In genomic region chr2:240023792-240024191, GRCh38 we compare ENCODE assay signal across 11 cellular contexts. TPM values are rescaled to one million over a fixed set of nuclear protein-coding genes. Genes with fewer than 3 reads are reported as not detected.
A peak's percentile ranks its signal among the peaks of the same experiment; 100 is the strongest.
DNase-seq lines count a peak whose midpoint lies in the region; ATAC-seq and TF ChIP-seq lines count a peak whose summit lies in the region.
"Had no signal": no experiment of that assay in that cellular context is flagged by ENCODE, and none has a peak within 500 bp of the region (broad histone marks: within the 10 kb centered on the region; RNA-seq: fewer than 3 reads in every experiment).

No MANE protein-coding gene starts in this region.

- H3K4me1 ChIP-seq in DND-41 (ENCODE audit: insufficient read depth, low read length) (peaks cover 39% of the 10 kb centered on the region), Loucy (ENCODE audit: insufficient read depth, low read length, poor library complexity, severe bottlenecking) (peaks cover 24% of the 10 kb centered on the region)

- no peaks in the 10 kb centered on the region for H3K9me2 ChIP-seq in Loucy (replicated peaks; ENCODE audit: low read depth, low read length)
- no peaks in the 10 kb centered on the region for H3K9me2 ChIP-seq in neural cell (ENCODE audit: insufficient read depth, low read length)

- H3F3A ChIP-seq in Loucy (ENCODE audit: low read depth) (peaks cover 3% of the 10 kb centered on the region; the same call in 1 of the 2 replicates), neural cell (ENCODE audit: insufficient read depth, low read length, poor library complexity, severe bottlenecking) (no peaks in the 10 kb centered on the region)

- peaks cover 25% of the 10 kb centered on the region for H3K36me3 ChIP-seq in DND-41 (ENCODE audit: insufficient read depth, low read length)
- peaks cover 22% of the 10 kb centered on the region; the same call in 1 of the 2 replicates for H3K36me3 ChIP-seq in Loucy (ENCODE audit: insufficient read depth, low read length)
- H3K36me3 ChIP-seq in neural cell (ENCODE audit: insufficient read depth, low read length) = no peaks in the 10 kb centered on the region
- H3K36me3 ChIP-seq: ovary had no signal

- no peaks in the 10 kb centered on the region for H3K9me3 ChIP-seq in DND-41 (ENCODE audit: insufficient read depth, low read length, severe bottlenecking)
- H3K9me3 ChIP-seq in Loucy (ENCODE audit: insufficient read depth, low read depth, low read length) = no peaks in the 10 kb centered on the region
- no peaks in the 10 kb centered on the region for H3K9me3 ChIP-seq in neural cell (ENCODE audit: low read length)
- H3K9me3 ChIP-seq: esophagus squamous epithelium, ovary had no signal

- H3K27me3 ChIP-seq in DND-41 (ENCODE audit: insufficient read depth, low read length, poor library complexity) (no peaks in the 10 kb centered on the region), Loucy (ENCODE audit: insufficient read depth, low read length, poor library complexity, severe bottlenecking) (no peaks in the 10 kb centered on the region), neural cell (ENCODE audit: insufficient read depth, low read depth, low read length) (no peaks in the 10 kb centered on the region)
- H3K27me3 ChIP-seq: esophagus squamous epithelium, ovary had no signal

- DNase-seq in DND-41 (no peak), chondrocyte (ENCODE audit: low spot score) (no peak), DMS 273 (lab: John Stamatoyannopoulos, UW; ENCODE audit: unreplicated experiment) (no peak)
- DNase-seq: esophagus squamous epithelium, ovary had no signal

- H3K27ac ChIP-seq in DND-41 (ENCODE audit: low read length) (no peak overlapping the region), neural cell (ENCODE audit: low read length) (no peak overlapping the region)

- TF ChIP-seq CTCF in DND-41 (IDR thresholded peaks at IDR 0.05; ENCODE audit: borderline replicate concordance, extremely low read depth, low read length, poor library complexity, severe bottlenecking) (no peak), Loucy (conservative IDR thresholded peaks at IDR 0.05; ENCODE audit: low read length) (no peak), chondrocyte (IDR thresholded peaks at IDR 0.05) (no peak), neural cell (IDR thresholded peaks at IDR 0.05; ENCODE audit: poor library complexity, severe bottlenecking) (no peak)

- H3K27ac Mint-ChIP-seq in chondrocyte (ENCODE audit: unreplicated experiment) = no peak overlapping the region

- H2AFZ ChIP-seq in DND-41 (ENCODE audit: low read depth, low read length) (no peak overlapping the region), Loucy (ENCODE audit: low read length) (no peak overlapping the region), neural cell (ENCODE audit: low read depth, low read length) (no peak overlapping the region)

- peak overlapping the region; percentile 88 for H3K4me3 Mint-ChIP-seq in chondrocyte (ENCODE audit: unreplicated experiment)

- H3K9me3 Mint-ChIP-seq in chondrocyte (ENCODE audit: low read depth) = no peaks in the 10 kb centered on the region

- ATAC-seq in DND-41 (ENCODE audit: insufficient read depth, low read depth) (no peak), HG03520 (IDR thresholded peaks at IDR 0.05; ENCODE audit: unreplicated experiment) (no peak), HG03565 (IDR thresholded peaks at IDR 0.05; ENCODE audit: unreplicated experiment) (no peak), GM18907 (IDR thresholded peaks at IDR 0.05; ENCODE audit: unreplicated experiment) (no peak)

- TF ChIP-seq EP300 in neural cell (conservative IDR thresholded peaks at IDR 0.05; ENCODE audit: poor library complexity, severe bottlenecking) = no peak

- H3K79me2 ChIP-seq in DND-41 (ENCODE audit: insufficient read depth, low read length) (peaks cover 59% of the 10 kb centered on the region), Loucy (ENCODE audit: insufficient read depth, low read length) (peaks cover 49% of the 10 kb centered on the region), neural cell (replicated peaks; ENCODE audit: insufficient read depth, low read length) (peaks cover 40% of the 10 kb centered on the region)

- H4K20me1 ChIP-seq in DND-41 (ENCODE audit: insufficient read depth, low read length) (peaks cover 17% of the 10 kb centered on the region; the same call in 1 of the 2 replicates), Loucy (ENCODE audit: insufficient read depth, low read length, poor library complexity, severe bottlenecking) (peaks cover 29% of the 10 kb centered on the region), neural cell (ENCODE audit: insufficient read depth) (no peaks in the 10 kb centered on the region)

- peaks cover 14% of the 10 kb centered on the region for H3K36me3 Mint-ChIP-seq in chondrocyte (ENCODE audit: low read depth)

- no peak for TF ChIP-seq RAD21 in neural cell (conservative IDR thresholded peaks at IDR 0.05)

- no peaks in the 10 kb centered on the region for H3K27me3 Mint-ChIP-seq in chondrocyte (ENCODE audit: low read depth)

- H3K4me2 ChIP-seq in DND-41 (ENCODE audit: insufficient read depth, low read length) (peak overlapping the region; percentile 84), Loucy (ENCODE audit: low read depth, low read length, poor library complexity, severe bottlenecking) (peak overlapping the region; percentile 89), neural cell (ENCODE audit: low read length) (peak overlapping the region; percentile 99)

- peaks cover 16% of the 10 kb centered on the region for H3K4me1 Mint-ChIP-seq in chondrocyte (ENCODE audit: low read depth)

- H3K9ac ChIP-seq in DND-41 (ENCODE audit: low read depth, low read length) (peak overlapping the region; percentile 88; the same call in 1 of the 2 replicates), Loucy (ENCODE audit: low read depth, low read length, poor library complexity, severe bottlenecking) (peak overlapping the region; percentile 76), neural cell (ENCODE audit: low read length) (peak overlapping the region; percentile 95)

- H3K4me3 ChIP-seq in DND-41 (ENCODE audit: low read depth in 1 of 2, low read length in 2 of 2) (peak overlapping the region; percentile 67 to 72; a peak in 3 of 4 replicates), Loucy (ENCODE audit: low read length, poor library complexity, severe bottlenecking) (peak overlapping the region; percentile 88), neural cell (ENCODE audit: low read length) (peak overlapping the region; percentile 83)

TF ChIP-seq in neural cell, 6 proteins besides CTCF, POLR2A, EP300 and RAD21:
- TF ChIP-seq, protein P1, sequence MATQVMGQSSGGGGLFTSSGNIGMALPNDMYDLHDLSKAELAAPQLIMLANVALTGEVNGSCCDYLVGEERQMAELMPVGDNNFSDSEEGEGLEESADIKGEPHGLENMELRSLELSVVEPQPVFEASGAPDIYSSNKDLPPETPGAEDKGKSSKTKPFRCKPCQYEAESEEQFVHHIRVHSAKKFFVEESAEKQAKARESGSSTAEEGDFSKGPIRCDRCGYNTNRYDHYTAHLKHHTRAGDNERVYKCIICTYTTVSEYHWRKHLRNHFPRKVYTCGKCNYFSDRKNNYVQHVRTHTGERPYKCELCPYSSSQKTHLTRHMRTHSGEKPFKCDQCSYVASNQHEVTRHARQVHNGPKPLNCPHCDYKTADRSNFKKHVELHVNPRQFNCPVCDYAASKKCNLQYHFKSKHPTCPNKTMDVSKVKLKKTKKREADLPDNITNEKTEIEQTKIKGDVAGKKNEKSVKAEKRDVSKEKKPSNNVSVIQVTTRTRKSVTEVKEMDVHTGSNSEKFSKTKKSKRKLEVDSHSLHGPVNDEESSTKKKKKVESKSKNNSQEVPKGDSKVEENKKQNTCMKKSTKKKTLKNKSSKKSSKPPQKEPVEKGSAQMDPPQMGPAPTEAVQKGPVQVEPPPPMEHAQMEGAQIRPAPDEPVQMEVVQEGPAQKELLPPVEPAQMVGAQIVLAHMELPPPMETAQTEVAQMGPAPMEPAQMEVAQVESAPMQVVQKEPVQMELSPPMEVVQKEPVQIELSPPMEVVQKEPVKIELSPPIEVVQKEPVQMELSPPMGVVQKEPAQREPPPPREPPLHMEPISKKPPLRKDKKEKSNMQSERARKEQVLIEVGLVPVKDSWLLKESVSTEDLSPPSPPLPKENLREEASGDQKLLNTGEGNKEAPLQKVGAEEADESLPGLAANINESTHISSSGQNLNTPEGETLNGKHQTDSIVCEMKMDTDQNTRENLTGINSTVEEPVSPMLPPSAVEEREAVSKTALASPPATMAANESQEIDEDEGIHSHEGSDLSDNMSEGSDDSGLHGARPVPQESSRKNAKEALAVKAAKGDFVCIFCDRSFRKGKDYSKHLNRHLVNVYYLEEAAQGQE (IDR thresholded peaks at IDR 0.05; ENCODE audit: borderline replicate concordance) = no peak
- no peak for TF ChIP-seq SMC3 (conservative IDR thresholded peaks at IDR 0.05; ENCODE audit: poor library complexity)
- no peak for TF ChIP-seq EZH2 (IDR thresholded peaks at IDR 0.05; ENCODE audit: borderline replicate concordance, insufficient read depth, low read length, poor library complexity, severe bottlenecking)
- no peak for TF ChIP-seq TAF1 (IDR thresholded peaks at IDR 0.05; ENCODE audit: low read depth)
- no peak for TF ChIP-seq POLR2AphosphoS5 (IDR thresholded peaks at IDR 0.05)
- no peak for TF ChIP-seq MXI1 (conservative IDR thresholded peaks at IDR 0.05; ENCODE audit: poor library complexity, severe bottlenecking)

RNA-seq across cellular contexts. Expression of gene NDUFA10, which starts 1.4 kb away (rescaled TPM):
- total RNA-seq in chondrocyte = 83.1 to 91.0 TPM (median 90.2 TPM) in 3 replicates
- polyA plus RNA-seq in neural cell = 109 and 133 TPM in 2 replicates
- polyA minus RNA-seq in neural cell = 71.1 and 82.5 TPM in 2 replicates

RNA-seq across cellular contexts. Expression of gene OR6B2, which starts 6.4 kb away (rescaled TPM):
- not detected in 3 replicates for total RNA-seq in chondrocyte
- not detected in 2 replicates for polyA plus RNA-seq in neural cell
- not detected in 2 replicates for polyA minus RNA-seq in neural cell
- total RNA-seq: activated CD8-positive, alpha-beta memory T cell treated with anti-CD3 and anti-CD28 coated beads for 36 hours; esophagus squamous epithelium; ovary had no signal
- polyA plus RNA-seq: ovary had no signal

RNA-seq across cellular contexts. Expression of gene OR6B3, which starts 29.5 kb away (rescaled TPM):
- total RNA-seq in chondrocyte = not detected in 3 replicates
- not detected in 2 replicates for polyA plus RNA-seq in neural cell
- not detected in 2 replicates for polyA minus RNA-seq in neural cell
- total RNA-seq: activated CD8-positive, alpha-beta memory T cell treated with anti-CD3 and anti-CD28 coated beads for 36 hours; esophagus squamous epithelium; ovary had no signal
- polyA plus RNA-seq: ovary had no signal
